In the genomic region with DNA sequence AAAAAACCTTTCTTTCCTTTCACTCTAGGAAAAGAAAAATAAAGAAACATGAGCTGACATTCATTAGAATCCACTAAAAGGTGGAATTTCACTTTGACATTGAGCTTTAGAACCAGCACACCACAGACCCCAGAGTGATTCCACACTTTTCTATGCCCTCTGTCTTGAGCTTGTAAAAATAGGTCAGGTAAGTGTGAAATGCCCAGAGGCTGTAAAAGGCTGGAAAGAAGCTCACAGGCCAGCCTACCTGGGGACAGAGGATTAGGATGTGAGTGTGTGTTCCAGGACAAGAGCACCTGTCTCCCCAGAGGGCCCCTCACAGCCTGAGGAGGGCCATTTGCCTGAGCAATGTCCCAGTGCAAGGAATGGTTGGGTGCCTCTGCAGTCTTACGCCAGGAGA, we compare ENCODE assay signal across 28 cellular contexts. TPM values are rescaled to one million over a fixed set of nuclear protein-coding genes. Genes with fewer than 3 reads are reported as not detected.
DNase-seq lines count a peak whose midpoint lies in the region; TF ChIP-seq lines count a peak whose summit lies in the region.
"Had no signal": no experiment of that assay in that cellular context is flagged by ENCODE, and none has a peak within 500 bp of the region (broad histone marks: within the 10 kb centered on the region; RNA-seq: fewer than 3 reads in every experiment).

No MANE protein-coding gene starts in this region.

- no peak for TF ChIP-seq CTCF in thyroid gland (IDR thresholded peaks at IDR 0.05)

- intact Hi-C loops in thyroid gland (cut with DNase I): no loop called here
- intact Hi-C loops in activated T-helper 2 cell treated with anti-CD3 and anti-CD28 coated beads, Interferon-gamma antibody, Interleukin-2, Interleukin-4, amounts not matched to agents 10 μg/mL and 5 μg/mL and 100 μg/mL, durations not matched to agents 14 hours and 24 hours and 36 hours (cut with micrococcal nuclease): no loop called here

- H3K9me3 ChIP-seq in thyroid gland: no peaks in the 10 kb centered on the region
- H3K9me3 ChIP-seq: HAP-1, SK-N-SH had no signal

- H3K4me3 Mint-ChIP-seq in activated T-helper 2 cell treated with anti-CD3 and anti-CD28 coated beads, Interferon-gamma antibody, Interleukin-2, Interleukin-4, amounts not matched to agents 10 μg/mL and 5 μg/mL and 100 μg/mL, durations not matched to agents 14 hours and 24 hours and 36 hours (ENCODE audit: low read depth): no peak overlapping the region

- H3K4me1 ChIP-seq in thyroid gland: peaks cover 18 to 37% of the 10 kb centered on the region in 2 donors
- H3K4me1 ChIP-seq: HAP-1 had no signal

- 89 to 90% methylated on average over 1 of the region's 1 CpG for WGBS in thyroid gland, 2 donors

- no peak for TF ChIP-seq POLR2A in thyroid gland (IDR thresholded peaks at IDR 0.05)

- no peaks in the 10 kb centered on the region for H3K9me3 Mint-ChIP-seq in activated T-helper 2 cell treated with anti-CD3 and anti-CD28 coated beads, Interferon-gamma antibody, Interleukin-2, Interleukin-4, amounts not matched to agents 10 μg/mL and 5 μg/mL and 100 μg/mL, durations not matched to agents 14 hours and 24 hours and 36 hours

- DNase-seq in DMS53 (lab: John Stamatoyannopoulos, UW) (peak; percentile 20), DMS53 treated with DMSO at 0.1 percent for 48 hours (lab: John Stamatoyannopoulos, UW; ENCODE audit: unreplicated experiment) (no peak), amniotic epithelial cell (ENCODE audit: low read depth) (peak; percentile 9), iris pigment epithelial cell (ENCODE audit: low read depth) (peak; percentile 13), thyroid gland (peak; percentile 24 to 25), NCI-H2171 treated with DMSO at 0.1 percent for 48 hours (lab: John Stamatoyannopoulos, UW) (no peak)
- no peak for DNase-seq in activated T-cell treated with anti-CD3 and anti-CD28 coated beads, Interleukin-2, amount 50 U/mL, for 1 hour
- DNase-seq in activated T-helper 2 cell treated with anti-CD3 and anti-CD28 coated beads, Interferon-gamma antibody, Interleukin-2, Interleukin-4, amounts not matched to agents 10 μg/mL and 5 μg/mL and 100 μg/mL, durations not matched to agents 14 hours and 24 hours and 36 hours (ENCODE audit: low spot score): no peak
- DNase-seq: ACHN, Calu3, GM23248, Kasumi-1, NCI-H1092 treated with DMSO at 0.1 percent for 48 hours, NCI-H1436, NCI-H187, NCI-H2081 treated with DMSO at 0.1 percent for 48 hours, NCI-H2171, NCI-H345, NCI-H510A treated with DMSO at 0.1 percent for 48 hours, NCI-H748 treated with DMSO at 0.1 percent for 48 hours, SK-N-SH, SW 1271 had no signal

- no peaks in the 10 kb centered on the region for H3K36me3 ChIP-seq in thyroid gland
- H3K36me3 ChIP-seq: HAP-1 had no signal

- H3K27ac Mint-ChIP-seq in activated T-helper 2 cell treated with anti-CD3 and anti-CD28 coated beads, Interferon-gamma antibody, Interleukin-2, Interleukin-4, amounts not matched to agents 10 μg/mL and 5 μg/mL and 100 μg/mL, durations not matched to agents 14 hours and 24 hours and 36 hours: no peak overlapping the region

- H3K27ac ChIP-seq in thyroid gland: peak overlapping the region; percentile 27 to 79 (median 40)
- H3K27ac ChIP-seq: 22Rv1, GM23248, HL-60 had no signal

- no peaks in the 10 kb centered on the region for H3K27me3 Mint-ChIP-seq in activated T-helper 2 cell treated with anti-CD3 and anti-CD28 coated beads, Interferon-gamma antibody, Interleukin-2, Interleukin-4, amounts not matched to agents 10 μg/mL and 5 μg/mL and 100 μg/mL, durations not matched to agents 14 hours and 24 hours and 36 hours (ENCODE audit: low read depth)

- H3K27me3 ChIP-seq in thyroid gland: no peaks in the 10 kb centered on the region

- H3K4me3 ChIP-seq in thyroid gland (replicated peaks in 1 of 3): no peak overlapping the region
- H3K4me3 ChIP-seq: GM23248, HAP-1, K562 had no signal

- H3K4me1 Mint-ChIP-seq in activated T-helper 2 cell treated with anti-CD3 and anti-CD28 coated beads, Interferon-gamma antibody, Interleukin-2, Interleukin-4, amounts not matched to agents 10 μg/mL and 5 μg/mL and 100 μg/mL, durations not matched to agents 14 hours and 24 hours and 36 hours (ENCODE audit: low read depth): no peaks in the 10 kb centered on the region

- no peaks in the 10 kb centered on the region for H3K36me3 Mint-ChIP-seq in activated T-helper 2 cell treated with anti-CD3 and anti-CD28 coated beads, Interferon-gamma antibody, Interleukin-2, Interleukin-4, amounts not matched to agents 10 μg/mL and 5 μg/mL and 100 μg/mL, durations not matched to agents 14 hours and 24 hours and 36 hours (ENCODE audit: low read depth)

RNA-seq across cellular contexts. Expression of a gene that starts 56.3 kb away (rescaled TPM):
- total RNA-seq in thyroid gland: 1 to 10 TPM; 6.0 to 7.4 (median 7.2) TPM
- total RNA-seq in activated T-helper 2 cell treated with anti-CD3 and anti-CD28 coated beads, Interferon-gamma antibody, Interleukin-2, Interleukin-4, amounts not matched to agents 10 μg/mL and 5 μg/mL and 100 μg/mL, durations not matched to agents 14 hours and 24 hours and 36 hours: 13.7 and 14.4 TPM in 2 replicates
- total RNA-seq: HepG2, M059J had no signal

Comparison
In these comparisons a context has a peak if more than half of its experiments do, and no peak if none do; other contexts are left out.
1. DNase-seq: peak in DMS53 (single experiment), amniotic epithelial cell (single experiment), iris pigment epithelial cell (single experiment) and thyroid gland (2 of 2); none in DMS53 treated with DMSO at 0.1 percent for 48 hours (single experiment), NCI-H2171 treated with DMSO at 0.1 percent for 48 hours (single experiment), activated T-cell treated with anti-CD3 and anti-CD28 coated beads, Interleukin-2, amount 50 U/mL, for 1 hour (single experiment) and activated T-helper 2 cell treated with anti-CD3 and anti-CD28 coated beads, Interferon-gamma antibody, Interleukin-2, Interleukin-4, amounts not matched to agents 10 μg/mL and 5 μg/mL and 100 μg/mL, durations not matched to agents 14 hours and 24 hours and 36 hours (single experiment).